13 cellular contexts compared by ENCODE assay signal in genomic region chr1:66262233-66262632, GRCh38.
DNase-seq lines count a peak whose midpoint lies in the region; ATAC-seq and TF ChIP-seq lines count a peak whose summit lies in the region.
"Had no signal": no experiment of that assay in that cellular context is flagged by ENCODE, and none has a peak within 500 bp of the region (broad histone marks: within the 10 kb centered on the region; RNA-seq: fewer than 3 reads in every experiment).

No MANE protein-coding gene starts in this region.

- peaks cover 59% of the 10 kb centered on the region for H3K4me1 ChIP-seq in left ventricle myocardium inferior

- H3K4me3 ChIP-seq in left ventricle myocardium inferior = no peak overlapping the region

- ATAC-seq in Right ventricle myocardium inferior (peak; percentile 58), GM19452 (IDR thresholded peaks at IDR 0.05; ENCODE audit: unreplicated experiment) (no peak)
- ATAC-seq: stimulated activated naive CD8-positive, alpha-beta T cell treated with anti-CD3 and anti-CD28 coated beads, Interleukin-15, Interleukin-2, amounts not matched to agents 100 U/mL and 50 U/mL, for 24 hours had no signal

- DNase-seq in Right ventricle myocardium inferior (ENCODE audit: missing footprints) (no peak), cardiac septum (ENCODE audit: low spot score) (no peak), amniotic stem cell (lab: John Stamatoyannopoulos, UW) (peak; percentile 86), left ventricle myocardium inferior (no peak), NCI-H1417 treated with DMSO at 0.1 percent for 48 hours (lab: John Stamatoyannopoulos, UW) (no peak), NCI-H1105 (lab: John Stamatoyannopoulos, UW) (no peak)
- no peak for DNase-seq in activated T-cell treated with anti-CD3 and anti-CD28 coated beads, Interleukin-2, amount 50 U/mL, for 24 hours
- DNase-seq: 8988T; hypothalamus; NCI-H1105 treated with DMSO at 0.1 percent for 48 hours; stimulated activated naive CD8-positive, alpha-beta T cell treated with anti-CD3 and anti-CD28 coated beads, Interleukin-15, Interleukin-2, amounts not matched to agents 100 U/mL and 50 U/mL, for 24 hours; WERI-Rb-1 had no signal

- H3K9me3 Mint-ChIP-seq in activated T-cell treated with anti-CD3 and anti-CD28 coated beads, Interleukin-2, amount 50 U/mL, for 24 hours = no peaks in the 10 kb centered on the region

- H3K4me1 Mint-ChIP-seq in activated T-cell treated with anti-CD3 and anti-CD28 coated beads, Interleukin-2, amount 50 U/mL, for 24 hours (ENCODE audit: low read depth) = peaks cover 81% of the 10 kb centered on the region

- no peaks in the 10 kb centered on the region for H3K36me3 Mint-ChIP-seq in activated T-cell treated with anti-CD3 and anti-CD28 coated beads, Interleukin-2, amount 50 U/mL, for 24 hours (ENCODE audit: low read depth)

- no peaks in the 10 kb centered on the region for H3K9me3 ChIP-seq in left ventricle myocardium inferior (replicated peaks)

- H3K27ac ChIP-seq in left ventricle myocardium inferior (replicated peaks) = peak overlapping the region; percentile 11
- H3K27ac ChIP-seq: WERI-Rb-1 had no signal

- H3K27me3 ChIP-seq in left ventricle myocardium inferior (ENCODE audit: low read depth) = no peaks in the 10 kb centered on the region

- H3K36me3 ChIP-seq in left ventricle myocardium inferior = no peaks in the 10 kb centered on the region
- H3K36me3 ChIP-seq: WERI-Rb-1 had no signal

- H3K27me3 Mint-ChIP-seq in activated T-cell treated with anti-CD3 and anti-CD28 coated beads, Interleukin-2, amount 50 U/mL, for 24 hours = no peaks in the 10 kb centered on the region

- no peak overlapping the region for H3K27ac Mint-ChIP-seq in activated T-cell treated with anti-CD3 and anti-CD28 coated beads, Interleukin-2, amount 50 U/mL, for 24 hours

- no peak overlapping the region for H3K4me3 Mint-ChIP-seq in activated T-cell treated with anti-CD3 and anti-CD28 coated beads, Interleukin-2, amount 50 U/mL, for 24 hours

- TF ChIP-seq CTCF in left ventricle myocardium inferior (IDR thresholded peaks at IDR 0.05; ENCODE audit: borderline replicate concordance) = no peak

- intact Hi-C loops in Right ventricle myocardium inferior (cut with DNase I) = no loop called here
- intact Hi-C loops in cardiac septum (cut with DNase I) = loop anchor here (5.0 kb wide), 1 partner anchor 280 kb away; no protein-coding TSS in a partner anchor
- intact Hi-C loops in left ventricle myocardium inferior (cut with micrococcal nuclease) = no loop called here
